In genomic region chr7:66642932-66643331, GRCh38 we compare ENCODE assay signal across 10 cellular contexts.
"Had no signal": no experiment of that assay in that cellular context is flagged by ENCODE, and none has a peak within 500 bp of the region (broad histone marks: within the 10 kb centered on the region; RNA-seq: fewer than 3 reads in every experiment).

No MANE protein-coding gene starts in this region.

- H3K27ac ChIP-seq: foreskin keratinocyte, left lung had no signal

- DNase-seq: activated CD4-positive, alpha-beta memory T cell treated with anti-CD3 and anti-CD28 coated beads, Interleukin-2, amount 10 ng/mL, durations not matched to agents 7 days and 5 days; activated CD4-positive, alpha-beta T cell treated with anti-CD3 and anti-CD28 coated beads for 1 hour; activated naive CD4-positive, alpha-beta T cell treated with anti-CD3 and anti-CD28 coated beads, Interleukin-2, amount 50 U/mL, for 16 hours; foreskin keratinocyte; left lung; mesendoderm; retina; SHP77; stimulated activated CD4-positive, alpha-beta T cell treated with anti-CD3 and anti-CD28 coated beads, Interleukin-4, amount 100 ng/mL, for 24 hours; trophoblast cell had no signal

- ATAC-seq: foreskin keratinocyte had no signal

- H3K27ac Mint-ChIP-seq: activated CD4-positive, alpha-beta memory T cell treated with anti-CD3 and anti-CD28 coated beads, Interleukin-2, amount 10 ng/mL, durations not matched to agents 7 days and 5 days had no signal

- H3K27me3 Mint-ChIP-seq: activated CD4-positive, alpha-beta memory T cell treated with anti-CD3 and anti-CD28 coated beads, Interleukin-2, amount 10 ng/mL, durations not matched to agents 7 days and 5 days had no signal

- H3K4me3 Mint-ChIP-seq: activated CD4-positive, alpha-beta memory T cell treated with anti-CD3 and anti-CD28 coated beads, Interleukin-2, amount 10 ng/mL, durations not matched to agents 7 days and 5 days had no signal

- H3K9me3 Mint-ChIP-seq: activated CD4-positive, alpha-beta memory T cell treated with anti-CD3 and anti-CD28 coated beads, Interleukin-2, amount 10 ng/mL, durations not matched to agents 7 days and 5 days had no signal
